ENCODE assay signal across 9 cellular contexts in the genomic region with DNA sequence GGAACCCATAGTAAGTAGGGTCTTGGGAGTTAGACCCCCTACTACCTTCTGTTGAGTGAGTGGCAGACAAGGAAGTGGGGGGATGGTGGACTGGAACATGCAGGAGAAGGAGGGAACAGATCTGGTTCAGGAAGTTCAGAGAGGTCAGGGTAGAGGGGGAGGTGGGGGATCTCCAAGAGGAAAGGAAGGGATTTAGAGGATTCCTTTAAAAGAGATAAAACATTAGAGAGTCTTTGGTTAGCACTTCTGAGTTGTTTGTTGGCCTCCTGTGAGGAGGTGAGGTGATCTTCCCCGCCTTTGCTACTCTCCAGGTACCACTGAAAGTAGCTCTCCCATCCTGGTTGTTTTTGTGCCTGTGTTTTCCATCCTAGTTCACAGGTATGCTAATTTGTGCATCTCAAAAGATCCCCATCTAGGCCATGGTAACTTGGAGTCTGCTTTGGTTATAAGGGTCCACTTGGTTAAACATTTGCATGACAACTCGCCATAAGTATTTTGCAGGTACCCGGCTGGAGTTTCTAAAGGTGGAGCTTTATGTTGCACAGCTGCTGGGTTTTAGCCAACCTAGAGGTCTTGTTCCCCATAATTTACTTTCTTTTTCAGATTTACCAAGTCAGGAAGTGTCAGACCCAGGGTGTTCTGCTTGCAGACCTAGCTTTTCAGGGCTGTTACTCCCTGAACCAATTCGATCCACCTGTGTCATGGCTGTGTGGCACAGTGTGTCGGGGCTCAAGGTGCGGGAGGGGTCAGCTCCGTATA.
DNase-seq lines count a peak whose midpoint lies in the region; ATAC-seq lines count a peak whose summit lies in the region.
"Had no signal": no experiment of that assay in that cellular context is flagged by ENCODE, and none has a peak within 500 bp of the region (broad histone marks: within the 10 kb centered on the region; RNA-seq: fewer than 3 reads in every experiment).

No MANE protein-coding gene starts in this region.

- peak overlapping the region; percentile 4 for H3K4ac ChIP-seq in mesendoderm (ENCODE audit: low read depth, low read length)

- peak overlapping the region; percentile 0 for H3K18ac ChIP-seq in mesendoderm (ENCODE audit: low read length)

- H4K5ac ChIP-seq in mesendoderm (ENCODE audit: low read length), result no peak overlapping the region

- WGBS in mesendoderm (ENCODE audit: extremely low coverage, insufficient coverage, low lambda C conversion rate), result no CpG with 5 or more reads among the region's 7 CpGs

- ATAC-seq in GM21717 (IDR thresholded peaks at IDR 0.05; ENCODE audit: unreplicated experiment) (peak; percentile 91), HG03571 (IDR thresholded peaks at IDR 0.05; ENCODE audit: unreplicated experiment) (peak; percentile 89)

- peaks cover 24% of the 10 kb centered on the region for H3K4me1 ChIP-seq in mesendoderm (ENCODE audit: control insufficient read depth, low read depth, low read length)
- H3K4me1 ChIP-seq in HAP-1, result no peaks in the 10 kb centered on the region

- H3K27me3 ChIP-seq in mesendoderm (ENCODE audit: insufficient read depth, low read length, poor library complexity) (no peaks in the 10 kb centered on the region), HAP-1 (ENCODE audit: low read depth) (no peaks in the 10 kb centered on the region)

- no peak overlapping the region for H3K9ac ChIP-seq in mesendoderm (ENCODE audit: low read length)

- H2BK120ac ChIP-seq in mesendoderm (ENCODE audit: low read depth, low read length), result no peak overlapping the region

- H3K27ac ChIP-seq in mesendoderm (ENCODE audit: low read depth, low read length), result peak overlapping the region; percentile 60

- peak overlapping the region; percentile 20 for H2AK5ac ChIP-seq in mesendoderm (ENCODE audit: low read length)

- no peak overlapping the region for H3K4me2 ChIP-seq in mesendoderm (ENCODE audit: low read length)

- H4K8ac ChIP-seq in mesendoderm (ENCODE audit: low read depth, low read length), result no peak overlapping the region

- no peaks in the 10 kb centered on the region for H3K79me1 ChIP-seq in mesendoderm (ENCODE audit: low read length)

- H2BK5ac ChIP-seq in mesendoderm (ENCODE audit: low read length), result peak overlapping the region; percentile 97

- DNase-seq in NCI-H526 (lab: John Stamatoyannopoulos, UW) (peak; percentile 29 to 79), NCI-H526 treated with DMSO at 0.1 percent for 48 hours (lab: John Stamatoyannopoulos, UW) (no peak), mesendoderm (peak; percentile 90), putamen (ENCODE audit: low spot score) (no peak), HAP-1 (ENCODE audit: low spot score in 2 of 2) (no peak)
- no peak for DNase-seq in stimulated activated CD4-positive, alpha-beta T cell treated with anti-CD3 and anti-CD28 coated beads, Interleukin-15, amount 100 ng/mL, for 24 hours
- DNase-seq: activated CD4-positive, alpha-beta T cell treated with anti-CD3 and anti-CD28 coated beads, Interleukin-2, amount 50 U/mL, for 4 hours had no signal

- H2BK15ac ChIP-seq in mesendoderm (replicated peaks; ENCODE audit: low read depth), result no peak overlapping the region

- H3K4me3 ChIP-seq in mesendoderm (ENCODE audit: low read length) (no peak overlapping the region), HAP-1 (no peak overlapping the region)

- H3K56ac ChIP-seq in mesendoderm (ENCODE audit: low read length), result peak overlapping the region; percentile 35

- H3K23ac ChIP-seq in mesendoderm (ENCODE audit: low read length), result no peak overlapping the region

- H3K36me3 ChIP-seq in mesendoderm (ENCODE audit: control insufficient read depth, insufficient read depth, low read length) (no peaks in the 10 kb centered on the region), HAP-1 (replicated peaks) (no peaks in the 10 kb centered on the region)

- in situ Hi-C loops in HAP-1 (cut with MboI; ENCODE audit: low sequenced_read_pairs), result no loop called here

- no peaks in the 10 kb centered on the region for H3K9me3 ChIP-seq in HAP-1

- H3K79me2 ChIP-seq in mesendoderm (ENCODE audit: control insufficient read depth, insufficient read depth, low read length), result no peaks in the 10 kb centered on the region

Comparison
In these comparisons a context has a peak if more than half of its experiments do, and no peak if none do; other contexts are left out.
1. DNase-seq: peak in NCI-H526 (2 of 2) and mesendoderm (single experiment); none in NCI-H526 treated with DMSO at 0.1 percent for 48 hours (single experiment), stimulated activated CD4-positive, alpha-beta T cell treated with anti-CD3 and anti-CD28 coated beads, Interleukin-15, amount 100 ng/mL, for 24 hours (single experiment), putamen (single experiment) and HAP-1 (0 of 2).